In the genomic region with DNA sequence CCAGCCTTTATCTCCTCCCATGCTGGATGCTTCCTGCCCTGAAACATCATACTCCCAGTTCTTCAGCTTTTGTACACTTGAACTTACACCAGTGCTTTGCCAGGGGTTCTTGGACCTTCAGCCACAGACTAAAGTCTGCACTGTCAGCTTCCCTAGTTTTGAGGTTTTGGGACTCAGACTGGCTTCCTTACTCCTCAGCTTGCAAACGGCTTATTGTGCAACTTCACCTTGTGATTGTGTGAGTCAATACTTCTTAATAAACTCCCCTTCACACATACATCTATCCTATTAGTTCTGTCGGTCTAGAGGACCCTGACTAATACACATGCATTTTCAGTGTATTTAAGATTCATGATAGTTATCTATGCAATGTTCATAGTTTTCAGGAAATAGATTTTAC, we compare ENCODE assay signal across 17 cellular contexts. TPM values are rescaled to one million over a fixed set of nuclear protein-coding genes. Genes with fewer than 3 reads are reported as not detected.
A peak's percentile ranks its signal among the peaks of the same experiment; 100 is the strongest.
DNase-seq lines count a peak whose midpoint lies in the region; ATAC-seq, FAIRE-seq and TF ChIP-seq lines count a peak whose summit lies in the region.
"Had no signal": no experiment of that assay in that cellular context is flagged by ENCODE, and none has a peak within 500 bp of the region (broad histone marks: within the 10 kb centered on the region; RNA-seq: fewer than 3 reads in every experiment).

No MANE protein-coding gene starts in this region.

- no peak overlapping the region for H3K4me3 Mint-ChIP-seq in natural killer cell treated with Interleukin-12 subunit alpha and Interleukin-12 subunit beta and Interleukin-15 and Interleukin-18, amount 100 ng/mL, for 72 hours
- H3K4me3 Mint-ChIP-seq: activated naive CD4-positive, alpha-beta T cell treated with anti-CD3 and anti-CD28 coated beads for 36 hours had no signal

- no peak overlapping the region for H3K27ac Mint-ChIP-seq in natural killer cell treated with Interleukin-12 subunit alpha and Interleukin-12 subunit beta and Interleukin-15 and Interleukin-18, amount 100 ng/mL, for 72 hours
- H3K27ac Mint-ChIP-seq: activated naive CD4-positive, alpha-beta T cell treated with anti-CD3 and anti-CD28 coated beads for 36 hours had no signal

- FAIRE-seq in HTR-8/SVneo (lab: Jason Lieb, UNC) = peak; percentile 9

- ATAC-seq in natural killer cell treated with Interleukin-12 subunit alpha and Interleukin-12 subunit beta and Interleukin-15 and Interleukin-18, amount 100 ng/mL, for 72 hours = no peak
- ATAC-seq in HG03159 (IDR thresholded peaks at IDR 0.05; ENCODE audit: unreplicated experiment) = no peak
- ATAC-seq in HG02588 (IDR thresholded peaks at IDR 0.05; ENCODE audit: unreplicated experiment) = no peak

- no peaks in the 10 kb centered on the region for H3K4me1 Mint-ChIP-seq in natural killer cell treated with Interleukin-12 subunit alpha and Interleukin-12 subunit beta and Interleukin-15 and Interleukin-18, amount 100 ng/mL, for 72 hours (ENCODE audit: low read depth in 2 of 2)

- DNase-seq in HTR-8/SVneo (ENCODE audit: insufficient read length, low spot score) (no peak), OCI-M1 (lab: John Stamatoyannopoulos, UW) (peak; percentile 42), epithelial cell of esophagus (ENCODE audit: low read depth) (peak; percentile 75), pons (ENCODE audit: low spot score) (peak; percentile 52)
- no peak for DNase-seq in stimulated activated CD4-positive, alpha-beta T cell treated with anti-CD3 and anti-CD28 coated beads, Interleukin-4, amount 100 ng/mL, for 1 hour
- no peak for DNase-seq in natural killer cell treated with Interleukin-12 subunit alpha and Interleukin-12 subunit beta and Interleukin-15 and Interleukin-18, amount 100 ng/mL, for 72 hours (ENCODE audit: low spot score)
- DNase-seq: activated CD4-positive, CD25-positive, alpha-beta regulatory T cell treated with anti-CD3 and anti-CD28 coated beads, Interleukin-2, amount 50 U/mL, for 72 hours; activated naive CD4-positive, alpha-beta T cell treated with anti-CD3 and anti-CD28 coated beads for 36 hours; foreskin melanocyte; lower lobe of right lung; NCI-H2029 treated with DMSO at 0.1 percent for 48 hours; NCI-H526 treated with DMSO at 0.1 percent for 48 hours; retina had no signal

- H3K9me3 Mint-ChIP-seq in natural killer cell treated with Interleukin-12 subunit alpha and Interleukin-12 subunit beta and Interleukin-15 and Interleukin-18, amount 100 ng/mL, for 72 hours = peaks cover 7% of the 10 kb centered on the region

- no peaks in the 10 kb centered on the region for H3K27me3 Mint-ChIP-seq in natural killer cell treated with Interleukin-12 subunit alpha and Interleukin-12 subunit beta and Interleukin-15 and Interleukin-18, amount 100 ng/mL, for 72 hours

- no peak for TF ChIP-seq CTCF in epithelial cell of esophagus (IDR thresholded peaks at IDR 0.05; ENCODE audit: insufficient read depth, low read depth, low read length, missing control alignments)

- H3K4me3 ChIP-seq in epithelial cell of esophagus (ENCODE audit: low read length) = no peak overlapping the region
- H3K4me3 ChIP-seq: lower lobe of right lung, suprapubic skin had no signal

- no peaks in the 10 kb centered on the region for H3K36me3 Mint-ChIP-seq in natural killer cell treated with Interleukin-12 subunit alpha and Interleukin-12 subunit beta and Interleukin-15 and Interleukin-18, amount 100 ng/mL, for 72 hours

RNA-seq across cellular contexts. Expression of gene ZNF804A, which starts 35.8 kb away (rescaled TPM):
- under 1 TPM in 1 of 2 donors, not detected in 1; 0.08 TPM for total RNA-seq in natural killer cell treated with Interleukin-12 subunit alpha and Interleukin-12 subunit beta and Interleukin-15 and Interleukin-18, amount 100 ng/mL, for 72 hours
- total RNA-seq: activated naive CD4-positive, alpha-beta T cell treated with anti-CD3 and anti-CD28 coated beads for 36 hours; T-helper 1 cell treated with Interleukin-12 subunit alpha and Interleukin-12 subunit beta and Interleukin-4 antibody, amounts not matched to agents 30 ng/mL and 1 ng/mL, for 36 hours had no signal

Comparison
In these comparisons a context has a peak if more than half of its experiments do, and no peak if none do; other contexts are left out.
1. DNase-seq: peak in OCI-M1 (single experiment), epithelial cell of esophagus (single experiment) and pons (single experiment); none in HTR-8/SVneo (single experiment), stimulated activated CD4-positive, alpha-beta T cell treated with anti-CD3 and anti-CD28 coated beads, Interleukin-4, amount 100 ng/mL, for 1 hour (single experiment) and natural killer cell treated with Interleukin-12 subunit alpha and Interleukin-12 subunit beta and Interleukin-15 and Interleukin-18, amount 100 ng/mL, for 72 hours (single experiment).